In the genomic region with DNA sequence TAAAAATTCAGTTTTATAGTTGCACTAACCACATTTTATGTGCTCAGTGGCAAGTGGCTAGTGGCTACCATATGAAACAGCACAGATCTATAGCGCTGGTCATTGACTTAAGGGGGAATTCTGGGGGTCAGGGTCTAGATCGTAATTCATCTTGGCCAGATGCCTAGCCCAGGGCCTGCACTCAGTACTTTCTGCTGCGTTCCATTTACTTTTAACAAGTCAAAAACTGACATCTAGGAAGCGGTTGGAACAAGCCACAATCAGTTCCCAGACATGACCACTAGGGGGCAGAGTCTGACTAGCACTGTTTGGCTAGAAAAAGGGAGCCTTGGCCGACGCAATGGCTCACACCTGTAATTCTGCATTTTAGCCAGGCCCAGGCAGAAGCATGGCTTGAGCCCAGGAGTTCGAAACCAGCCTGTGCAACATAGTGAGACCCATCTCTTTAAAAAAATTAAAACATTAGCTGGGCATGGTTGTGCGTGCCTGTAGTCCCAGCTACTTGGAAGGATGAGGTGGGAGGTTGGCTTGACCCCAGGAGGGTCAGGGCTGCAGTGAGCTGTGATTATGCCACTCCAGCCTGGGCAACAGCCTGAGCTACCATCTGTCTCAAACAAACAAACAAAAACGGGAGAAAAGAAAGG, we compare ENCODE assay signal across 8 cellular contexts. TPM values are rescaled to one million over a fixed set of nuclear protein-coding genes. Genes with fewer than 3 reads are reported as not detected.
DNase-seq lines count a peak whose midpoint lies in the region; ATAC-seq and TF ChIP-seq lines count a peak whose summit lies in the region.

No MANE protein-coding gene starts in this region.

- no peak for TF ChIP-seq POLR2A in vagina (IDR thresholded peaks at IDR 0.05)

- H3K9ac ChIP-seq in SK-N-MC (ENCODE audit: insufficient read length) = peak overlapping the region; percentile 32

- ATAC-seq in Right ventricle myocardium inferior = peak; percentile 65

- H3K4me3 ChIP-seq in SK-N-MC (no peak overlapping the region), vagina (no peak overlapping the region)

- peak; percentile 89 to 98 (median 91) for TF ChIP-seq CTCF in vagina (IDR thresholded peaks at IDR 0.05)

- no peaks in the 10 kb centered on the region for H3K36me3 ChIP-seq in SK-N-MC (ENCODE audit: insufficient read depth, low read length)
- no peaks in the 10 kb centered on the region for H3K36me3 ChIP-seq in vagina

- H3K9me3 ChIP-seq in SK-N-MC (ENCODE audit: low read depth, low read length) (no peaks in the 10 kb centered on the region), vagina (no peaks in the 10 kb centered on the region)

- H3K27ac ChIP-seq in SK-N-MC = no peak overlapping the region
- H3K27ac ChIP-seq in vagina = no peak overlapping the region

- peaks cover 21% of the 10 kb centered on the region for H3K4me1 ChIP-seq in vagina

- intact Hi-C loops in Right ventricle myocardium inferior (cut with DNase I) = loop anchor here (1.0 kb wide), 1 partner anchor 55 kb away; a partner anchor contains a TSS
- intact Hi-C loops in posterior vena cava (cut with DNase I) = loop anchor here (5.0 kb wide), 1 partner anchor 56 kb away; a partner anchor contains a TSS
- intact Hi-C loops in vagina (cut with DNase I) = loop anchor here (5.0 kb wide), 1 partner anchor 56 kb away; a partner anchor contains a TSS

- no peaks in the 10 kb centered on the region for H3K27me3 ChIP-seq in vagina

- DNase-seq in DMS53 (lab: John Stamatoyannopoulos, UW) (peak; percentile 89), HCEC 1CT (peak; percentile 76), NCI-H1105 (lab: John Stamatoyannopoulos, UW) (peak; percentile 80), SK-N-MC (ENCODE audit: low read depth, low spot score) (no peak), Right ventricle myocardium inferior (ENCODE audit: missing footprints) (peak; percentile 84), posterior vena cava (ENCODE audit: low spot score) (peak; percentile 89), vagina (ENCODE audit: extremely low spot score in 2 of 2) (no peak)
- peak; percentile 86 for DNase-seq in activated naive CD4-positive, alpha-beta T cell treated with Interleukin-2 at 50 U/mL for 16 hours

RNA-seq across cellular contexts. Expression of a gene that starts 9.0 kb away (rescaled TPM):
- total RNA-seq in Right ventricle myocardium inferior (138 TPM), posterior vena cava (100 to 1,000 TPM; 191 to 195 TPM), vagina (232 TPM)

RNA-seq across cellular contexts. Expression of a gene that starts 31.0 kb away (rescaled TPM):
- total RNA-seq in Right ventricle myocardium inferior = 67.0 TPM
- 10 to 100 TPM; 29.8 to 45.3 TPM for total RNA-seq in posterior vena cava
- total RNA-seq in vagina = 28.7 TPM

RNA-seq across cellular contexts. Expression of a gene that starts 31.4 kb away (rescaled TPM):
- total RNA-seq in Right ventricle myocardium inferior = 50.6 TPM
- 10 to 100 TPM; 43.3 to 45.0 TPM for total RNA-seq in posterior vena cava
- total RNA-seq in vagina = 106 TPM

RNA-seq across cellular contexts. Expression of a gene that starts 40.5 kb away (rescaled TPM):
- total RNA-seq in Right ventricle myocardium inferior = 2.0 TPM
- 1 to 10 TPM; 1.2 to 4.2 TPM for total RNA-seq in posterior vena cava
- total RNA-seq in vagina = 8.1 TPM

RNA-seq across cellular contexts. Expression of a gene that starts 55.4 kb away (rescaled TPM):
- total RNA-seq in Right ventricle myocardium inferior (not detected), posterior vena cava (not detected), vagina (not detected)

Comparison
In these comparisons a context has a peak if more than half of its experiments do, and no peak if none do; other contexts are left out.
1. DNase-seq: peak in DMS53 (single experiment), HCEC 1CT (single experiment), NCI-H1105 (single experiment), activated naive CD4-positive, alpha-beta T cell treated with Interleukin-2 at 50 U/mL for 16 hours (single experiment), Right ventricle myocardium inferior (single experiment) and posterior vena cava (single experiment); none in SK-N-MC (single experiment) and vagina (0 of 2).